In genomic region chr1:154190550-154190949, GRCh38 we compare ENCODE assay signal across 1 cellular context.
TF ChIP-seq lines count a peak whose summit lies in the region.

No MANE protein-coding gene starts in this region.

TF ChIP-seq in HepG2, 621 proteins besides CTCF, POLR2A, EP300 and RAD21:
- no peak for TF ChIP-seq SKIL (CRISPR knock-in tag; IDR thresholded peaks at IDR 0.05; ENCODE audit: borderline replicate concordance)
- no peak for TF ChIP-seq ZNF264 (CRISPR knock-in tag; IDR thresholded peaks at IDR 0.05)
- TF ChIP-seq ZNF761 (CRISPR knock-in tag; conservative IDR thresholded peaks at IDR 0.05) = no peak
- peak; percentile 60 for TF ChIP-seq CEBPB (IDR thresholded peaks at IDR 0.05; ENCODE audit: borderline replicate concordance, low read depth, low read length)
- TF ChIP-seq ATAD3A (CRISPR knock-in tag; IDR thresholded peaks at IDR 0.05) = no peak
- TF ChIP-seq KMT2A (CRISPR knock-in tag; IDR thresholded peaks at IDR 0.05) = no peak
- no peak for TF ChIP-seq BORCS8-MEF2B (CRISPR knock-in tag; IDR thresholded peaks at IDR 0.05)
- TF ChIP-seq SRF (IDR thresholded peaks at IDR 0.05; ENCODE audit: low read depth, low read length) = peak; percentile 91
